ENCODE assay signal across 8 cellular contexts in genomic region chr11:48055292-48056132, GRCh38.
DNase-seq lines count a peak whose midpoint lies in the region; ATAC-seq and TF ChIP-seq lines count a peak whose summit lies in the region.

No MANE protein-coding gene starts in this region.

- CTCF ChIA-PET in Calu3 (lab: Charles Lee) = interaction anchor here (1.1 to 1.3 kb wide), 5 partner anchors 38 to 109 kb away, joined by 3 to 9 read pairs (median 4); no protein-coding TSS in a partner anchor

- no peaks in the 10 kb centered on the region for H3K9me3 Mint-ChIP-seq in Calu3 (ENCODE audit: low read depth, unreplicated experiment)
- no peaks in the 10 kb centered on the region for H3K9me3 Mint-ChIP-seq in effector memory CD8-positive, alpha-beta T cell

- no peak for TF ChIP-seq CTCF in Calu3 (IDR thresholded peaks at IDR 0.05; ENCODE audit: unreplicated experiment)

- peak overlapping the region; percentile 88 for H3K27ac Mint-ChIP-seq in Calu3 (ENCODE audit: unreplicated experiment)
- H3K27ac Mint-ChIP-seq in effector memory CD8-positive, alpha-beta T cell = peak overlapping the region; percentile 80 to 83

- peaks cover 14% of the 10 kb centered on the region for H3K36me3 Mint-ChIP-seq in Calu3 (ENCODE audit: insufficient read depth, unreplicated experiment)
- peaks cover 11% of the 10 kb centered on the region for H3K36me3 Mint-ChIP-seq in effector memory CD8-positive, alpha-beta T cell (ENCODE audit: insufficient read depth)

- peak; percentile 82 for ATAC-seq in effector memory CD8-positive, alpha-beta T cell (replicated peaks)
- ATAC-seq in left ventricle myocardium superior = no peak

- no peaks in the 10 kb centered on the region for H3K27me3 Mint-ChIP-seq in Calu3 (ENCODE audit: unreplicated experiment)
- no peaks in the 10 kb centered on the region for H3K27me3 Mint-ChIP-seq in effector memory CD8-positive, alpha-beta T cell

- H3K4me3 Mint-ChIP-seq in Calu3 (ENCODE audit: low read depth, unreplicated experiment) = peak overlapping the region; percentile 49
- H3K4me3 Mint-ChIP-seq in effector memory CD8-positive, alpha-beta T cell = peak overlapping the region; percentile 76 to 80

- H3K4me1 Mint-ChIP-seq in Calu3 (ENCODE audit: low read depth, unreplicated experiment) = peaks cover 78% of the 10 kb centered on the region
- H3K4me1 Mint-ChIP-seq in effector memory CD8-positive, alpha-beta T cell (ENCODE audit: low read depth in 2 of 2) = peaks cover 74 to 76% of the 10 kb centered on the region in 2 donors

- peak; percentile 66 for DNase-seq in Calu3
- peak; percentile 91 for DNase-seq in HT1080 (ENCODE audit: low read depth)
- peak; percentile 26 to 31 for DNase-seq in activated CD4-positive, alpha-beta T cell treated with anti-CD3 and anti-CD28 coated beads for 4 hours
- peak; percentile 41 to 54 (median 45) for DNase-seq in effector memory CD8-positive, alpha-beta T cell
- peak; percentile 31 to 49 (median 48) for DNase-seq in stimulated activated CD4-positive, alpha-beta T cell treated with anti-CD3 and anti-CD28 coated beads, Interleukin-12 subunit alpha, Interleukin-12 subunit beta, amount 100 ng/mL, for 48 hours (ENCODE audit: low read depth in 2 of 3, low spot score in 1 of 3)
- DNase-seq in NAMALWA (ENCODE audit: low spot score) = no peak
- DNase-seq in left ventricle myocardium superior = no peak
- DNase-seq in GM19240 (ENCODE audit: insufficient read length, low spot score) = no peak

- BruUV-seq in Calu3 (replicated peaks; lab: Mats Ljungman, UMichigan) = no TSS peak

- intact Hi-C loops in Calu3 (cut with micrococcal nuclease; ENCODE audit: unreplicated experiment) (loop anchor here (2.0 kb wide), 1 partner anchor 65 kb away; no protein-coding TSS in a partner anchor), left ventricle myocardium superior (cut with micrococcal nuclease) (no loop called here)

Comparison
In these comparisons a context has a peak if more than half of its experiments do, and no peak if none do; other contexts are left out.
1. DNase-seq: peak in Calu3 (single experiment), HT1080 (single experiment), activated CD4-positive, alpha-beta T cell treated with anti-CD3 and anti-CD28 coated beads for 4 hours (2 of 2), effector memory CD8-positive, alpha-beta T cell (3 of 3) and stimulated activated CD4-positive, alpha-beta T cell treated with anti-CD3 and anti-CD28 coated beads, Interleukin-12 subunit alpha, Interleukin-12 subunit beta, amount 100 ng/mL, for 48 hours (3 of 3); none in NAMALWA (single experiment), left ventricle myocardium superior (single experiment) and GM19240 (single experiment).